ENCODE assay signal across 17 cellular contexts in the genomic region with DNA sequence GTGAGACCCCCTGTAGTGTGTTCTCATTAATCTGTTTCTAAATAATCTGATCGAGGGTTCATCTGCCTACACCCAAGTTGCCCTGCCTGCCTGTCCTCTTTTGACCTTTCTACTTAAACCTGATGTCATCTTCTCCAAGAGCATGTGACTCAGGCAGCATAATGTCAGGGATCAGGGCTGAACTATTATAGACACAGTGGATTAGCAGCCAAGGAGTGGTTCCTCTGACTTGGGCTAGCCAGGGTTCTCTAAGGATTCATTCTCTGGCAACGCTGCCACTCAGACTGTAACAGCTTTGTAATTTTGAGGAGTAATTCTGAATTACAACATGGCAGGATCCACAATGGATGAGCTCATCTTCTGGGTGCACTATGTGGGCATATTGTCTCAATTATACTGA.
DNase-seq lines count a peak whose midpoint lies in the region.
"Had no signal": no experiment of that assay in that cellular context is flagged by ENCODE, and none has a peak within 500 bp of the region (broad histone marks: within the 10 kb centered on the region; RNA-seq: fewer than 3 reads in every experiment).

No MANE protein-coding gene starts in this region.

- peak; percentile 75 for DNase-seq in AG08395 (ENCODE audit: low spot score)
- DNase-seq in HT1080 (ENCODE audit: low read depth), result peak; percentile 14
- DNase-seq in dedifferentiated amniotic fluid mesenchymal stem cell (ENCODE audit: extremely low spot score), result peak; percentile 47
- peak; percentile 73 for DNase-seq in myocyte (ENCODE audit: low read depth)
- no peak for DNase-seq in NCI-H1436 treated with DMSO at 0.1 percent for 48 hours (lab: John Stamatoyannopoulos, UW)
- DNase-seq in RPMI8226, result no peak
- DNase-seq in NCI-H2081 treated with DMSO at 0.1 percent for 48 hours (lab: John Stamatoyannopoulos, UW), result no peak
- no peak for DNase-seq in NCI-H1105 (lab: John Stamatoyannopoulos, UW)
- DNase-seq: activated CD8-positive, alpha-beta memory T cell treated with anti-CD3 and anti-CD28 coated beads, Interleukin-2, amount 10 ng/mL, durations not matched to agents 7 days and 5 days; BE2C; central memory CD4-positive, alpha-beta T cell; DND-41; hippocampal formation; NCI-H1417; SK-N-SH; stimulated activated CD4-positive, alpha-beta T cell treated with anti-CD3 and anti-CD28 coated beads, Interleukin-15, amount 100 ng/mL, for 24 hours; transverse colon had no signal

Comparison
In these comparisons a context has a peak if more than half of its experiments do, and no peak if none do; other contexts are left out.
1. DNase-seq: peak in AG08395 (single experiment), HT1080 (single experiment), dedifferentiated amniotic fluid mesenchymal stem cell (single experiment) and myocyte (single experiment); none in NCI-H1436 treated with DMSO at 0.1 percent for 48 hours (single experiment), RPMI8226 (single experiment), NCI-H2081 treated with DMSO at 0.1 percent for 48 hours (single experiment) and NCI-H1105 (single experiment).